Comparison of ENCODE assay signal across 8 cellular contexts in genomic region chr1:230067441-230067870, GRCh38. TPM values are rescaled to one million over a fixed set of nuclear protein-coding genes. Genes with fewer than 3 reads are reported as not detected.
DNase-seq lines count a peak whose midpoint lies in the region; ATAC-seq, FAIRE-seq and TF ChIP-seq lines count a peak whose summit lies in the region.
"Had no signal": no experiment of that assay in that cellular context is flagged by ENCODE, and none has a peak within 500 bp of the region (broad histone marks: within the 10 kb centered on the region; RNA-seq: fewer than 3 reads in every experiment).

No MANE protein-coding gene starts in this region.

- no peak for FAIRE-seq in RCC 7860 (lab: Jason Lieb, UNC)
- FAIRE-seq: endometrium had no signal

- peak; percentile 20 for ATAC-seq in GM21526 (IDR thresholded peaks at IDR 0.05; ENCODE audit: low FRiP score, unreplicated experiment)

- H3K9ac ChIP-seq in rectal smooth muscle tissue (ENCODE audit: low read length) = peak overlapping the region; percentile 64

- no peaks in the 10 kb centered on the region for H3K27me3 ChIP-seq in GM06990 (replicated peaks; ENCODE audit: control insufficient read depth, insufficient read depth, low read length)
- H3K27me3 ChIP-seq in rectal smooth muscle tissue (ENCODE audit: control insufficient read depth, insufficient read depth, low read length) = no peaks in the 10 kb centered on the region

- TF ChIP-seq CTCF in GM06990 (IDR thresholded peaks at IDR 0.05; ENCODE audit: insufficient read depth, low read length, poor library complexity, severe bottlenecking) = no peak

- DNase-seq in GM06990 (ENCODE audit: extremely low read depth, insufficient read length) (peak; percentile 43), LHCN-M2 (ENCODE audit: low read depth) (peak; percentile 33), hepatic stellate cell (ENCODE audit: low spot score) (peak; percentile 53), RCC 7860 (ENCODE audit: low spot score) (no peak)

- peak overlapping the region; percentile 94 for H3K4me3 ChIP-seq in GM06990 (replicated peaks; ENCODE audit: low read depth, low read length)
- peak overlapping the region; percentile 83 for H3K4me3 ChIP-seq in rectal smooth muscle tissue (ENCODE audit: low read length)

- H3K27ac ChIP-seq in adipose tissue (ENCODE audit: low read depth, low read length) (peak overlapping the region; percentile 58), rectal smooth muscle tissue (ENCODE audit: low read depth, low read length) (peak overlapping the region; percentile 82)

- WGBS in adipose tissue, 3 donors = 0 to 1% (median 1%) methylated on average over 19 to 38 of the region's 41 CpGs

- H3K4me1 ChIP-seq in rectal smooth muscle tissue (ENCODE audit: control insufficient read depth, insufficient read depth, low read length) = peaks cover 7% of the 10 kb centered on the region

- H3K36me3 ChIP-seq in GM06990 (ENCODE audit: control insufficient read depth, insufficient read depth, low read length) (no peaks in the 10 kb centered on the region), rectal smooth muscle tissue (ENCODE audit: control insufficient read depth, insufficient read depth, low read length) (no peaks in the 10 kb centered on the region)

RNA-seq across cellular contexts. Expression of gene GALNT2, which starts 0.4 kb away (rescaled TPM):
- total RNA-seq in LHCN-M2 (2014; rRNA removed) = 77.3 and 81.6 TPM in 2 replicates
- 78.4 TPM for polyA plus RNA-seq in LHCN-M2 (2012)
- polyA plus RNA-seq in adipose tissue = 10 to 100 TPM; 29.1 to 64.5 (median 37.8) TPM
